ENCODE assay signal across 2 cellular contexts in the genomic region with DNA sequence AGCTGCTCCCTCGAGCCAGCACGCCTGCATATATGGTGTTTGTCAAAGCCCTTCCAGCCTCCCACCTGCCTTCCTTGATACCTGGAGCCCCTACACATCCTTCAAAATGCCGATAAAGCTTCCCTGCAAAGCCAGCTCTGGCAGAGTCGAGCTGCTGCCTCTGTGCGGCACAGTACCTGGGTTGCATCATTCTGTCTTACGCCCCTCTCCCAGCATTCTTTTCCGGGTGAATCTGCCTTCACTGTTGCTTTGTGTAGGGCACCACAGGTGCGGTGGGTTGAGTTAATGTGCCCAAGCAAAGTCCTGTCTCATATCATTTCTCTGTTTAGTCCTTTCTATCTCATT.
TF ChIP-seq lines count a peak whose summit lies in the region.

No MANE protein-coding gene starts in this region.

TF ChIP-seq in A549, 52 proteins besides CTCF, POLR2A, EP300 and RAD21 (continued from another document):
- TF ChIP-seq, protein P1, sequence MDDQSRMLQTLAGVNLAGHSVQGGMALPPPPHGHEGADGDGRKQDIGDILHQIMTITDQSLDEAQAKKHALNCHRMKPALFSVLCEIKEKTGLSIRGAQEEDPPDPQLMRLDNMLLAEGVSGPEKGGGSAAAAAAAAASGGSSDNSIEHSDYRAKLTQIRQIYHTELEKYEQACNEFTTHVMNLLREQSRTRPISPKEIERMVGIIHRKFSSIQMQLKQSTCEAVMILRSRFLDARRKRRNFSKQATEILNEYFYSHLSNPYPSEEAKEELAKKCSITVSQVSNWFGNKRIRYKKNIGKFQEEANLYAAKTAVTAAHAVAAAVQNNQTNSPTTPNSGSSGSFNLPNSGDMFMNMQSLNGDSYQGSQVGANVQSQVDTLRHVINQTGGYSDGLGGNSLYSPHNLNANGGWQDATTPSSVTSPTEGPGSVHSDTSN (IDR thresholded peaks at IDR 0.05), result no peak
- TF ChIP-seq, protein P2, sequence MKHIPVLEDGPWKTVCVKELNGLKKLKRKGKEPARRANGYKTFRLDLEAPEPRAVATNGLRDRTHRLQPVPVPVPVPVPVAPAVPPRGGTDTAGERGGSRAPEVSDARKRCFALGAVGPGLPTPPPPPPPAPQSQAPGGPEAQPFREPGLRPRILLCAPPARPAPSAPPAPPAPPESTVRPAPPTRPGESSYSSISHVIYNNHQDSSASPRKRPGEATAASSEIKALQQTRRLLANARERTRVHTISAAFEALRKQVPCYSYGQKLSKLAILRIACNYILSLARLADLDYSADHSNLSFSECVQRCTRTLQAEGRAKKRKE (CRISPR knock-in tag; IDR thresholded peaks at IDR 0.05; ENCODE audit: low read depth), result no peak
- TF ChIP-seq NR3C1 (IDR thresholded peaks at IDR 0.05) (no peak), HOXA7 (CRISPR knock-in tag; IDR thresholded peaks at IDR 0.05) (no peak), RARB (CRISPR knock-in tag; IDR thresholded peaks at IDR 0.05) (no peak), ZC3H11A (IDR thresholded peaks at IDR 0.05) (no peak), CHD2 (IDR thresholded peaks at IDR 0.05; ENCODE audit: low read length, partially characterized antibody) (no peak), EHF (CRISPR knock-in tag; IDR thresholded peaks at IDR 0.05) (no peak), SREBF2 (IDR thresholded peaks at IDR 0.05) (no peak), ZSCAN20 (CRISPR knock-in tag; IDR thresholded peaks at IDR 0.05) (no peak), CEBPB (IDR thresholded peaks at IDR 0.05) (no peak), MAFK (IDR thresholded peaks at IDR 0.05; ENCODE audit: partially characterized antibody) (no peak), MYC (IDR thresholded peaks at IDR 0.05; ENCODE audit: borderline replicate concordance, low read length) (no peak)
- TF ChIP-seq, protein P3, sequence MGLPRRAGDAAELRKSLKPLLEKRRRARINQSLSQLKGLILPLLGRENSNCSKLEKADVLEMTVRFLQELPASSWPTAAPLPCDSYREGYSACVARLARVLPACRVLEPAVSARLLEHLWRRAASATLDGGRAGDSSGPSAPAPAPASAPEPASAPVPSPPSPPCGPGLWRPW (IDR thresholded peaks at IDR 0.05), result no peak

TF ChIP-seq in HCT116, 20 proteins besides CTCF, POLR2A, EP300 and RAD21 (continued from another document):
- TF ChIP-seq, protein P4, sequence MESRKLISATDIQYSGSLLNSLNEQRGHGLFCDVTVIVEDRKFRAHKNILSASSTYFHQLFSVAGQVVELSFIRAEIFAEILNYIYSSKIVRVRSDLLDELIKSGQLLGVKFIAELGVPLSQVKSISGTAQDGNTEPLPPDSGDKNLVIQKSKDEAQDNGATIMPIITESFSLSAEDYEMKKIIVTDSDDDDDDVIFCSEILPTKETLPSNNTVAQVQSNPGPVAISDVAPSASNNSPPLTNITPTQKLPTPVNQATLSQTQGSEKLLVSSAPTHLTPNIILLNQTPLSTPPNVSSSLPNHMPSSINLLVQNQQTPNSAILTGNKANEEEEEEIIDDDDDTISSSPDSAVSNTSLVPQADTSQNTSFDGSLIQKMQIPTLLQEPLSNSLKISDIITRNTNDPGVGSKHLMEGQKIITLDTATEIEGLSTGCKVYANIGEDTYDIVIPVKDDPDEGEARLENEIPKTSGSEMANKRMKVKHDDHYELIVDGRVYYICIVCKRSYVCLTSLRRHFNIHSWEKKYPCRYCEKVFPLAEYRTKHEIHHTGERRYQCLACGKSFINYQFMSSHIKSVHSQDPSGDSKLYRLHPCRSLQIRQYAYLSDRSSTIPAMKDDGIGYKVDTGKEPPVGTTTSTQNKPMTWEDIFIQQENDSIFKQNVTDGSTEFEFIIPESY (IDR thresholded peaks at IDR 0.05; ENCODE audit: extremely low read depth, insufficient replicate concordance, low read length), result no peak
- TF ChIP-seq TCF7L2 (IDR thresholded peaks at IDR 0.05; ENCODE audit: borderline replicate concordance, extremely low read depth, insufficient read depth, insufficient read length) (no peak), SRF (IDR thresholded peaks at IDR 0.05; ENCODE audit: low read depth) (no peak), POLR2AphosphoS5 (IDR thresholded peaks at IDR 0.05; ENCODE audit: low read depth, low read length) (no peak), ELF1 (IDR thresholded peaks at IDR 0.05; ENCODE audit: borderline replicate concordance, low read depth) (no peak), FOSL1 (IDR thresholded peaks at IDR 0.05; ENCODE audit: low read depth) (no peak), EZH2 (IDR thresholded peaks at IDR 0.05) (no peak)
- TF ChIP-seq, protein P5, sequence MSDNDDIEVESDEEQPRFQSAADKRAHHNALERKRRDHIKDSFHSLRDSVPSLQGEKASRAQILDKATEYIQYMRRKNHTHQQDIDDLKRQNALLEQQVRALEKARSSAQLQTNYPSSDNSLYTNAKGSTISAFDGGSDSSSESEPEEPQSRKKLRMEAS (IDR thresholded peaks at IDR 0.05), result no peak
